10 cellular contexts compared by ENCODE assay signal in genomic region chr3:127044996-127045395, GRCh38.
A peak's percentile ranks its signal among the peaks of the same experiment; 100 is the strongest.
DNase-seq lines count a peak whose midpoint lies in the region; TF ChIP-seq lines count a peak whose summit lies in the region.
"Had no signal": no experiment of that assay in that cellular context is flagged by ENCODE, and none has a peak within 500 bp of the region (broad histone marks: within the 10 kb centered on the region; RNA-seq: fewer than 3 reads in every experiment).

No MANE protein-coding gene starts in this region.

- no peak overlapping the region for H3K4ac ChIP-seq in mesendoderm (ENCODE audit: low read depth, low read length)

- DNase-seq in EH (ENCODE audit: low read depth) (peak; percentile 45), NCI-H2029 (lab: John Stamatoyannopoulos, UW) (peak; percentile 72), MCF 10A (ENCODE audit: unreplicated experiment) (peak; percentile 33), mesendoderm (peak; percentile 81), brain microvascular endothelial cell (no peak), SW 1271 (lab: John Stamatoyannopoulos, UW) (no peak), transverse colon (no peak)
- DNase-seq in central memory CD4-positive, alpha-beta T cell, result no peak
- DNase-seq: activated CD4-positive, CD25-positive, alpha-beta regulatory T cell; MG63 had no signal

- H4K8ac ChIP-seq in mesendoderm (ENCODE audit: low read depth, low read length), result no peak overlapping the region

- no peaks in the 10 kb centered on the region for H3K36me3 ChIP-seq in mesendoderm (ENCODE audit: control insufficient read depth, insufficient read depth, low read length)
- no peaks in the 10 kb centered on the region for H3K36me3 ChIP-seq in brain microvascular endothelial cell (replicated peaks)
- no peaks in the 10 kb centered on the region for H3K36me3 ChIP-seq in transverse colon
- H3K36me3 ChIP-seq: MG63 had no signal

- H3K56ac ChIP-seq in mesendoderm (ENCODE audit: low read length), result peak overlapping the region; percentile 68

- H3K27ac Mint-ChIP-seq in MCF 10A (ENCODE audit: low read depth, unreplicated experiment), result peak overlapping the region; percentile 25

- H3K36me3 Mint-ChIP-seq in MCF 10A (ENCODE audit: insufficient read depth, unreplicated experiment), result no peaks in the 10 kb centered on the region

- in situ Hi-C loops in brain microvascular endothelial cell (cut with HindIII; ENCODE audit: low pct_ligation_motif_present, low sequenced_read_pairs) (no loop called here), transverse colon (cut with MboI; ENCODE audit: low pct_ligation_motif_present in 1 of 4, low pct_unique_long_range_greater_than_20kb in 1 of 4, low sequenced_read_pairs in 3 of 4) (no loop called here)

- no peaks in the 10 kb centered on the region for H3K27me3 Mint-ChIP-seq in MCF 10A (ENCODE audit: insufficient read depth, unreplicated experiment)

- CTCF ChIA-PET in MCF 10A (lab: Yijun Ruan, JAX), result no interaction called here

- H3K4me3 Mint-ChIP-seq in MCF 10A (ENCODE audit: unreplicated experiment), result no peak overlapping the region

- H3K18ac ChIP-seq in mesendoderm (ENCODE audit: low read length), result no peak overlapping the region

- H3K4me3 ChIP-seq in mesendoderm (ENCODE audit: low read length) (no peak overlapping the region), brain microvascular endothelial cell (ENCODE audit: low read depth, low read length) (no peak overlapping the region), transverse colon (no peak overlapping the region)
- H3K4me3 ChIP-seq: MG63 had no signal

- no CpG with 5 or more reads among the region's 4 CpGs for WGBS in mesendoderm (ENCODE audit: extremely low coverage, insufficient coverage, low lambda C conversion rate)
- 43 to 60% methylated on average over 1 to 4 of the region's 4 CpGs for WGBS in transverse colon (ENCODE audit: low coverage in 1 of 2), 2 donors

- H3K9me3 ChIP-seq in transverse colon, result peaks cover 0 to 3% of the 10 kb centered on the region in 2 donors

- peaks cover 7% of the 10 kb centered on the region for H3K4me1 ChIP-seq in mesendoderm (ENCODE audit: control insufficient read depth, low read depth, low read length)
- H3K4me1 ChIP-seq in transverse colon, result no peaks in the 10 kb centered on the region

- H2BK15ac ChIP-seq in mesendoderm (replicated peaks; ENCODE audit: low read depth), result no peak overlapping the region

- no peak overlapping the region for H3K27ac ChIP-seq in mesendoderm (ENCODE audit: low read depth, low read length)
- H3K27ac ChIP-seq in brain microvascular endothelial cell, result no peak overlapping the region
- H3K27ac ChIP-seq in transverse colon, result no peak overlapping the region

- H4K5ac ChIP-seq in mesendoderm (ENCODE audit: low read length), result no peak overlapping the region

- no TSS peak for BruUV-seq in MCF 10A (replicated peaks; lab: Mats Ljungman, UMichigan)

- TF ChIP-seq CTCF in MCF 10A (IDR thresholded peaks at IDR 0.05; ENCODE audit: unreplicated experiment), result no peak
- no peak for TF ChIP-seq CTCF in brain microvascular endothelial cell (IDR thresholded peaks at IDR 0.05; ENCODE audit: low read depth, low read length, missing control alignments)
- no peak for TF ChIP-seq CTCF in transverse colon (IDR thresholded peaks at IDR 0.05)

- H3K9ac ChIP-seq in mesendoderm (ENCODE audit: low read length), result peak overlapping the region; percentile 9

- H3K27me3 ChIP-seq in mesendoderm (ENCODE audit: insufficient read depth, low read length, poor library complexity) (no peaks in the 10 kb centered on the region), brain microvascular endothelial cell (replicated peaks) (no peaks in the 10 kb centered on the region), transverse colon (no peaks in the 10 kb centered on the region)
- H3K27me3 ChIP-seq: MG63 had no signal

- no peak overlapping the region for H3K4me2 ChIP-seq in mesendoderm (ENCODE audit: low read length)

- H2AK5ac ChIP-seq in mesendoderm (ENCODE audit: low read length), result no peak overlapping the region

- POLR2A ChIA-PET in MCF 10A (lab: Yijun Ruan, JAX), result interaction anchor here (1.2 to 1.3 kb wide), 2 partner anchors 8 to 13 kb away, joined by 4 read pairs; no protein-coding TSS in a partner anchor

- TF ChIP-seq POLR2A in transverse colon (IDR thresholded peaks at IDR 0.05), result no peak

- no peak overlapping the region for H2BK5ac ChIP-seq in mesendoderm (ENCODE audit: low read length)

- H3K4me1 Mint-ChIP-seq in MCF 10A (ENCODE audit: insufficient read depth, unreplicated experiment), result peaks cover 25% of the 10 kb centered on the region

- TF ChIP-seq EP300 in transverse colon (IDR thresholded peaks at IDR 0.05; ENCODE audit: low read depth), result no peak

- intact Hi-C loops in MCF 10A (cut with micrococcal nuclease), result no loop called here
- intact Hi-C loops in transverse colon (cut with DNase I; ENCODE audit: low total_unique reads), result no loop called here

- H3K79me1 ChIP-seq in mesendoderm (ENCODE audit: low read length), result no peaks in the 10 kb centered on the region

- peaks cover 11% of the 10 kb centered on the region for H3K9me3 Mint-ChIP-seq in MCF 10A (ENCODE audit: unreplicated experiment)

- no peak overlapping the region for H3K23ac ChIP-seq in mesendoderm (ENCODE audit: low read length)

- no peaks in the 10 kb centered on the region for H3K79me2 ChIP-seq in mesendoderm (ENCODE audit: control insufficient read depth, insufficient read depth, low read length)

- H2BK120ac ChIP-seq in mesendoderm (ENCODE audit: low read depth, low read length), result no peak overlapping the region

Comparison
In these comparisons a context has a peak if more than half of its experiments do, and no peak if none do; other contexts are left out.
1. DNase-seq: peak in EH (single experiment), NCI-H2029 (single experiment), MCF 10A (single experiment) and mesendoderm (single experiment); none in central memory CD4-positive, alpha-beta T cell (single experiment), brain microvascular endothelial cell (single experiment), SW 1271 (0 of 2) and transverse colon (single experiment).